8 cellular contexts compared by ENCODE assay signal in the genomic region with DNA sequence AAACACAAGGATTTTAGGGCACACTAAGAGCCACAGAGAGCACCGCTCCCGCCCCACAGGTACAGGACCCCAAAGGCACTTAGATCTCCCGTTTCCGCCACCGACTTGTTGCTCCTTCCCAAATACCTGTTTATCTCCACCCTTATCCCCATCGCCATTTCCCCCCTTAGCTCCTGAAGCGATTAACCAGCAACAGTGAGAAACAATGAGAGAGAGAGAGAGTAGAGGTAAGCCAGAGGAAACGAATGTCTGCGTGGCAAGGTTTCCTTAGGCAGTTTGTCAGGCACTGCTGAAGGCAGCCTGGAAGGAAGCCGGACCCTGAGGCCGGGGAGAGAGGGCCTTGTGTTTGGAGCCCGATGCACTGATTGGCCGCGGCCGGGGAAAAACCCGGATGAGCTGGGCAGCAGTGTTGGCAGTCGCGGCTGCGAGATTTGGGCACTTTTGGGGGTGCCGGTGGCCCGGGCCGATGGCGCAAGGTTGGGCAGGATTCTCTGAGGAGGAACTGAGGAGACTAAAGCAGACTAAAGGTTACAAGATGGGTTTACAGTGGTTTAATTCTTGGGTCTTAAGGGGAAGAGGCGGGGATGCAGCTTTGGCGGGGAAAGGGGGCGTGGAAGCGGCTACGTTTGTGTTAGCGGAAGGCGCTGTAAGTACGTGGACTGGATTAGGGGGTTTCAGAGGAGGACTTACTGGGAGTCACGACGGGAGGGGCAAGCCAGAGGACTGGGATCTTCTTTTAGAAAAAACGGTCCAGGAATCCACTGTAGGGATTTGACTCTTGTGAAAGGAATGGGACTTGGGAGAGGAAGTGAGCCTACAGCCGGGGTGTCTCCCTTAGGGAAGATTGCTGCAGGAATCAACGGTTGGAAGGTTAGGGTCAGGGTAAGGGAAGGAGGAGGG. TPM values are rescaled to one million over a fixed set of nuclear protein-coding genes. Genes with fewer than 3 reads are reported as not detected.
DNase-seq lines count a peak whose midpoint lies in the region; ATAC-seq and TF ChIP-seq lines count a peak whose summit lies in the region.

A gene with protein sequence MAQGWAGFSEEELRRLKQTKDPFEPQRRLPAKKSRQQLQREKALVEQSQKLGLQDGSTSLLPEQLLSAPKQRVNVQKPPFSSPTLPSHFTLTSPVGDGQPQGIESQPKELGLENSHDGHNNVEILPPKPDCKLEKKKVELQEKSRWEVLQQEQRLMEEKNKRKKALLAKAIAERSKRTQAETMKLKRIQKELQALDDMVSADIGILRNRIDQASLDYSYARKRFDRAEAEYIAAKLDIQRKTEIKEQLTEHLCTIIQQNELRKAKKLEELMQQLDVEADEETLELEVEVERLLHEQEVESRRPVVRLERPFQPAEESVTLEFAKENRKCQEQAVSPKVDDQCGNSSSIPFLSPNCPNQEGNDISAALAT (plus strand): TSS at position 409 of the 900 bp plus-strand sequence. CDS start 58 bp downstream, at position 467.

- peaks cover 8% of the 10 kb centered on the region for H3K4me1 ChIP-seq in cardiac muscle cell (ENCODE audit: low read depth)
- H3K4me1 ChIP-seq in parathyroid adenoma = no peaks in the 10 kb centered on the region
- H3K4me1 ChIP-seq in tibial artery = peaks cover 0 to 38% (median 16%) of the 10 kb centered on the region in 4 donors

- H3K79me2 ChIP-seq in parathyroid adenoma = peaks cover 5% of the 10 kb centered on the region

- H3K27me3 ChIP-seq in cardiac muscle cell (no peaks in the 10 kb centered on the region), parathyroid adenoma (ENCODE audit: control insufficient read depth, insufficient read depth, low read length) (no peaks in the 10 kb centered on the region), tibial artery (no peaks in the 10 kb centered on the region)

- H3K4me3 ChIP-seq in cardiac muscle cell (peak within 1 kb of the TSS; percentile 61), parathyroid adenoma (ENCODE audit: low read depth, low read length) (peak within 1 kb of the TSS; percentile 95), tibial artery (peak within 1 kb of the TSS; percentile 65 to 75)

- H3K9ac ChIP-seq in parathyroid adenoma = peak within 1 kb of the TSS; percentile 28

- DNase-seq in GM10266 (ENCODE audit: extremely low spot score) (peak; percentile 86), NCI-H1092 treated with DMSO at 0.1 percent for 48 hours (lab: John Stamatoyannopoulos, UW) (peak; percentile 97), SKM-1 treated with dmso at 0.1 percent for 144 hours (lab: John Stamatoyannopoulos, UW; ENCODE audit: unreplicated experiment) (peak; percentile 89), cardiac muscle cell (ENCODE audit: low read depth in 1 of 2, low spot score in 1 of 2) (peak; percentile 93 to 95), tibial artery (peak; percentile 94 to 96)
- DNase-seq in activated naive CD8-positive, alpha-beta T cell treated with anti-CD3 and anti-CD28 coated beads, Interleukin-2, amount 50 U/mL, for 16 hours (ENCODE audit: low read depth, low spot score) = peak; percentile 70

- intact Hi-C loops in tibial artery (cut with DNase I; ENCODE audit: low total_unique reads) = loop anchor here (5.0 kb wide), 1 partner anchor 130 kb away; a partner anchor contains a TSS

- H3K27ac ChIP-seq in cardiac muscle cell (peak within 1 kb of the TSS; percentile 97), parathyroid adenoma (peak within 1 kb of the TSS; percentile 88), tibial artery (peak within 1 kb of the TSS; percentile 94 to 96)

- TF ChIP-seq CTCF in GM10266 (IDR thresholded peaks at IDR 0.05; ENCODE audit: control insufficient read depth, insufficient read depth, low read depth, missing control alignments) (no peak), cardiac muscle cell (IDR thresholded peaks at IDR 0.05; ENCODE audit: low read depth, low read length) (no peak), parathyroid adenoma (IDR thresholded peaks at IDR 0.05) (no peak), tibial artery (IDR thresholded peaks at IDR 0.05) (no peak)

- peak; percentile 98 for ATAC-seq in HG02610 (IDR thresholded peaks at IDR 0.05; ENCODE audit: unreplicated experiment)

- H3K4me2 ChIP-seq in parathyroid adenoma (ENCODE audit: low read length) = peak within 1 kb of the TSS; percentile 95

- H2AFZ ChIP-seq in parathyroid adenoma = peak within 1 kb of the TSS; percentile 94

- H3K9me3 ChIP-seq in cardiac muscle cell (ENCODE audit: low read depth) (no peaks in the 10 kb centered on the region), parathyroid adenoma (ENCODE audit: control insufficient read depth, low read length) (no peaks in the 10 kb centered on the region), tibial artery (no peaks in the 10 kb centered on the region)

- H3K36me3 ChIP-seq in cardiac muscle cell (peaks cover 4% of the 10 kb centered on the region), parathyroid adenoma (ENCODE audit: control insufficient read depth, insufficient read depth, low read length) (no peaks in the 10 kb centered on the region), tibial artery (no peaks in the 10 kb centered on the region)

RNA-seq across cellular contexts. Expression of the gene that starts here (rescaled TPM):
- total RNA-seq in cardiac muscle cell = 8.5 and 8.9 TPM in 2 replicates
- 5.5 and 10.1 TPM in 2 replicates for polyA plus RNA-seq in cardiac muscle cell

Comparison
In these comparisons a context has a peak if more than half of its experiments do, and no peak if none do; other contexts are left out.
1. Peak in every context shown above with its lines: DNase-seq, ATAC-seq, H3K4me3 ChIP-seq and H3K27ac ChIP-seq.